In the genomic region with DNA sequence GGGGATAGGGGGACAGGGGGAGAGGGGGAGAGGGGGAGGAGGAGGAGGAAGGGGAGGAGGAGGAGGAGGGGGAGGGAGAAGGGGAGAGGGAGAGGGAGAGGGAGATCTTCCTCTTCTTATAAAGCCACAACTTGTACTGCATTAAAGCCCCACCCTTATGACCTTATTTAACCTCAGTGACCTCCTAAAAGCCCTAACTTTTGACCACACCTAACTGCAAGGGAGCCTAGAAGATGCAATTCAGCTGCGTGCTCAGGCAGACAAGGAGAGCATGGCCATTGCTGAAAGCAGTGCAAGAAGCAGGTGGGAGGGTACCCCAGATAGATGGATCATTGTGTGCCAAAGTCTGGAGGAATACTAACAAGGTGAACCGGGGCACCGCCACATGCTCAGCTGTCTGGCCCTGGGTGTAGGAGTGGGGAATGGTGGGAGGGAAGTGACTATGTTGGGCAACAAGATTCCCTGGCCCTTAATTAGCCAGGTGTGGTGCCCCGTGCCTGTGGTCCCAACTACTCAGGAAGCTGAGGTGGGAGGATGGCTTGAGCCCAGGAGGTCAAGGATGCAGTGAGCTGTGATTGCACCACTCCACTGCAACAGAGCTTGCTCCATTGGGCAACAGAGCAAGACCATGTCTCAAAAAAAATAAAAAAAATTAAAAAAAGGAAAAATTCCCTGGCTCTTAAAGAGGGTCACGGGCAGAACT, we compare ENCODE assay signal across 13 cellular contexts.
A peak's percentile ranks its signal among the peaks of the same experiment; 100 is the strongest.
DNase-seq lines count a peak whose midpoint lies in the region; ATAC-seq and TF ChIP-seq lines count a peak whose summit lies in the region.
"Had no signal": no experiment of that assay in that cellular context is flagged by ENCODE, and none has a peak within 500 bp of the region (broad histone marks: within the 10 kb centered on the region; RNA-seq: fewer than 3 reads in every experiment).

No MANE protein-coding gene starts in this region.

- H3K4me3 ChIP-seq in DOHH2 (ENCODE audit: low read length): peak overlapping the region; percentile 34

- no peak overlapping the region for H3K27ac Mint-ChIP-seq in HFFc6

- H3K4me3 Mint-ChIP-seq in HFFc6: no peak overlapping the region

- peaks cover 9% of the 10 kb centered on the region for H3K36me3 ChIP-seq in DOHH2 (ENCODE audit: control insufficient read depth, low read length)

- no peaks in the 10 kb centered on the region for H3K9me2 ChIP-seq in DOHH2 (replicated peaks; ENCODE audit: control insufficient read depth, low read length)

- H3K36me3 Mint-ChIP-seq in HFFc6 (ENCODE audit: low read depth): no peaks in the 10 kb centered on the region

- no peaks in the 10 kb centered on the region for H3K27me3 ChIP-seq in DOHH2 (ENCODE audit: control insufficient read depth, low read length)
- H3K27me3 ChIP-seq: foreskin keratinocyte had no signal

- DNase-seq in kidney glomerular epithelial cell (lab: John Stamatoyannopoulos, UW) (peak; percentile 50), HFFc6 (no peak), AG08396 (ENCODE audit: low spot score) (no peak), NCI-H524 (lab: John Stamatoyannopoulos, UW) (no peak)
- no peak for DNase-seq in stimulated activated CD4-positive, alpha-beta T cell treated with anti-CD3 and anti-CD28 coated beads, Interleukin-4, amount 100 ng/mL, for 24 hours
- DNase-seq: activated naive CD4-positive, alpha-beta T cell treated with anti-CD3 and anti-CD28 coated beads, Interleukin-2, amount 50 U/mL, for 16 hours; DMS 273 treated with DMSO at 0.1 percent for 48 hours; effector memory CD4-positive, alpha-beta T cell; foreskin keratinocyte; NCI-H526 had no signal

- H3K27me3 Mint-ChIP-seq in HFFc6 (ENCODE audit: insufficient read depth): peaks cover 19% of the 10 kb centered on the region

- H3K9me3 Mint-ChIP-seq in HFFc6: no peaks in the 10 kb centered on the region

- H3K9me3 ChIP-seq in DOHH2 (ENCODE audit: control insufficient read depth, insufficient read depth, low read length): peaks cover 4% of the 10 kb centered on the region; the same call in 1 of the 2 replicates

- TF ChIP-seq CTCF in DOHH2 (IDR thresholded peaks at IDR 0.05; ENCODE audit: low read depth, low read length, poor library complexity, severe bottlenecking) (no peak), HFFc6 (IDR thresholded peaks at IDR 0.05) (no peak)

- peak overlapping the region; percentile 91 for H3K27ac ChIP-seq in DOHH2 (ENCODE audit: low read depth, low read length)
- H3K27ac ChIP-seq: foreskin keratinocyte had no signal

- H4K20me1 ChIP-seq in DOHH2 (ENCODE audit: control insufficient read depth, insufficient read depth, low read depth, low read length): no peaks in the 10 kb centered on the region

- peaks cover 92% of the 10 kb centered on the region for H3K4me1 ChIP-seq in DOHH2 (ENCODE audit: control insufficient read depth, low read length)
- H3K4me1 ChIP-seq: foreskin keratinocyte had no signal

- ATAC-seq in GM21381 (IDR thresholded peaks at IDR 0.05; ENCODE audit: unreplicated experiment) (peak; percentile 2), HG03521 (IDR thresholded peaks at IDR 0.05; ENCODE audit: unreplicated experiment) (peak; percentile 9)
- ATAC-seq: foreskin keratinocyte had no signal

- H3F3A ChIP-seq in DOHH2 (ENCODE audit: control insufficient read depth, insufficient read depth): peaks cover 18% of the 10 kb centered on the region

- no peaks in the 10 kb centered on the region for H3K79me2 ChIP-seq in DOHH2 (ENCODE audit: control insufficient read depth, low read length)

- H3K4me2 ChIP-seq in DOHH2 (ENCODE audit: low read length): peak overlapping the region; percentile 60

- H3K4me1 Mint-ChIP-seq in HFFc6 (ENCODE audit: low read depth): peaks cover 18% of the 10 kb centered on the region
